In genomic region chr5:170132642-170133448, GRCh38 we compare ENCODE assay signal across 14 cellular contexts. TPM values are rescaled to one million over a fixed set of nuclear protein-coding genes. Genes with fewer than 3 reads are reported as not detected.
A peak's percentile ranks its signal among the peaks of the same experiment; 100 is the strongest.
DNase-seq lines count a peak whose midpoint lies in the region; ATAC-seq and TF ChIP-seq lines count a peak whose summit lies in the region.
"Had no signal": no experiment of that assay in that cellular context is flagged by ENCODE, and none has a peak within 500 bp of the region (broad histone marks: within the 10 kb centered on the region; RNA-seq: fewer than 3 reads in every experiment).

No MANE protein-coding gene starts in this region.

- H3K36me3 ChIP-seq in brain microvascular endothelial cell (replicated peaks), result no peaks in the 10 kb centered on the region
- H3K36me3 ChIP-seq: ovary, tibial artery had no signal

- peaks cover 3 to 6% (median 4%) of the 10 kb centered on the region in 3 donors for H3K27me3 Mint-ChIP-seq in CD14-positive monocyte (ENCODE audit: low read depth in 3 of 3)

- no peak for ATAC-seq in HG02938 (IDR thresholded peaks at IDR 0.05; ENCODE audit: unreplicated experiment)

- DNase-seq in AG09309 (ENCODE audit: low read depth), result peak; percentile 62
- DNase-seq in brain microvascular endothelial cell, result peak; percentile 39
- peak; percentile 76 for DNase-seq in islet precursor cell
- no peak for DNase-seq in DMS79 (lab: John Stamatoyannopoulos, UW)
- no peak for DNase-seq in CD14-positive monocyte (ENCODE audit: low spot score)
- DNase-seq in NCI-H146 treated with DMSO at 0.1 percent for 48 hours (lab: John Stamatoyannopoulos, UW; ENCODE audit: unreplicated experiment), result no peak
- DNase-seq: activated CD4-positive, alpha-beta T cell treated with anti-CD3 and anti-CD28 coated beads, Interleukin-2, amount 10 ng/mL, durations not matched to agents 24 days and 14 days; activated naive CD8-positive, alpha-beta T cell treated with anti-CD3 and anti-CD28 coated beads for 36 hours; C1 segment of cervical spinal cord; ovary; tibial artery had no signal

- no peak overlapping the region for H3K27ac ChIP-seq in brain microvascular endothelial cell
- H3K27ac ChIP-seq: epithelial cell of prostate, ovary, tibial artery had no signal

- H3K4me1 Mint-ChIP-seq in CD14-positive monocyte, result peaks cover 9% of the 10 kb centered on the region
- H3K4me1 Mint-ChIP-seq: activated CD4-positive, alpha-beta T cell treated with anti-CD3 and anti-CD28 coated beads, Interleukin-2, amount 10 ng/mL, durations not matched to agents 24 days and 14 days; activated naive CD8-positive, alpha-beta T cell treated with anti-CD3 and anti-CD28 coated beads for 36 hours had no signal

- in situ Hi-C loops in brain microvascular endothelial cell (cut with HindIII; ENCODE audit: low pct_ligation_motif_present, low sequenced_read_pairs), result no loop called here

- H3K27me3 ChIP-seq in brain microvascular endothelial cell (replicated peaks), result no peaks in the 10 kb centered on the region
- H3K27me3 ChIP-seq: ovary, tibial artery had no signal

- H3K4me3 ChIP-seq in AG09309 (ENCODE audit: control insufficient read depth, low read depth, low read length) (no peak overlapping the region), brain microvascular endothelial cell (ENCODE audit: low read depth, low read length) (no peak overlapping the region)
- H3K4me3 ChIP-seq: ovary, tibial artery had no signal

- H3K9me3 Mint-ChIP-seq in CD14-positive monocyte, result peaks cover 0 to 7% (median 0%) of the 10 kb centered on the region in 7 donors
- H3K9me3 Mint-ChIP-seq: activated naive CD8-positive, alpha-beta T cell treated with anti-CD3 and anti-CD28 coated beads for 36 hours had no signal

- TF ChIP-seq RAD21 in Ishikawa (IDR thresholded peaks at IDR 0.05; ENCODE audit: low read depth), result no peak

- intact Hi-C loops in CD14-positive monocyte (cut with micrococcal nuclease), result loop anchor here in 1 of 2 donors (10.0 kb wide), 1 partner anchor 782 kb away; no protein-coding TSS in a partner anchor

- H3K4me3 Mint-ChIP-seq in CD14-positive monocyte, result no peak overlapping the region
- H3K4me3 Mint-ChIP-seq: activated CD4-positive, alpha-beta T cell treated with anti-CD3 and anti-CD28 coated beads, Interleukin-2, amount 10 ng/mL, durations not matched to agents 24 days and 14 days; activated naive CD8-positive, alpha-beta T cell treated with anti-CD3 and anti-CD28 coated beads for 36 hours had no signal

- H3K36me3 Mint-ChIP-seq in CD14-positive monocyte, result no peaks in the 10 kb centered on the region
- H3K36me3 Mint-ChIP-seq: activated naive CD8-positive, alpha-beta T cell treated with anti-CD3 and anti-CD28 coated beads for 36 hours had no signal

- TF ChIP-seq EP300 in Ishikawa (IDR thresholded peaks at IDR 0.05; ENCODE audit: borderline replicate concordance), result no peak

- no peak for TF ChIP-seq CTCF in AG09309 (IDR thresholded peaks at IDR 0.05; ENCODE audit: control insufficient read depth, insufficient read depth, low read depth, low read length, missing control alignments)
- TF ChIP-seq CTCF in brain microvascular endothelial cell (IDR thresholded peaks at IDR 0.05; ENCODE audit: low read depth, low read length, missing control alignments), result no peak
- no peak for TF ChIP-seq CTCF in CD14-positive monocyte (IDR thresholded peaks at IDR 0.05)

- no peak overlapping the region for H3K27ac Mint-ChIP-seq in CD14-positive monocyte
- H3K27ac Mint-ChIP-seq: activated CD4-positive, alpha-beta T cell treated with anti-CD3 and anti-CD28 coated beads, Interleukin-2, amount 10 ng/mL, durations not matched to agents 24 days and 14 days; activated naive CD8-positive, alpha-beta T cell treated with anti-CD3 and anti-CD28 coated beads for 36 hours had no signal

TF ChIP-seq in Ishikawa, 13 proteins besides CTCF, POLR2A, EP300 and RAD21:
- no peak for TF ChIP-seq REST (IDR thresholded peaks at IDR 0.05; ENCODE audit: low read depth)
- peak; percentile 17; the same call in 1 of the 2 replicates for TF ChIP-seq TEAD4 (IDR thresholded peaks at IDR 0.05)

RNA-seq across cellular contexts. Expression of gene FOXI1, which starts 27.1 kb away (rescaled TPM):
- polyA plus RNA-seq in CD14-positive monocyte, result not detected
- polyA plus RNA-seq: ovary had no signal

Comparison
In these comparisons a context has a peak if more than half of its experiments do, and no peak if none do; other contexts are left out.
1. DNase-seq: peak in AG09309 (single experiment), brain microvascular endothelial cell (single experiment) and islet precursor cell (single experiment); none in DMS79 (single experiment), CD14-positive monocyte (single experiment) and NCI-H146 treated with DMSO at 0.1 percent for 48 hours (single experiment).